14 cellular contexts compared by ENCODE assay signal in the genomic region with DNA sequence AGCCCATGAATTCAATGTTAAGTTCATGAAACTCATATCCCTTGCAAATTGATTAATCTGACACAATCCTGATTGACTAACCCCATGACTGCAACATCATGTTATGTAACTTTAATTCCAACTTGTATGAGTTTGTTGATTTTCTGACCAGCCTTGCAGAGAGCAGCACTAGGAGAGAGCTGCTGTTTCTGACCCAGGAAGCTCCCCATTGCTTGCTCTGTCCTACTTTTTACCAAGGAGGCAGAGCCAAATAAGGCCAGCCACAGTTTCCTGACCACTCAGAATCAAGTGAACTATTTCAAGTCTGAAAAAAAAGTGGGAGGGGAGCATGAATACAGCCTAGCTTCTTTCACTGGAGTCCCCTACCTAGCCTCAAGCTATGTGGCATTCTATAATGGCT. TPM values are rescaled to one million over a fixed set of nuclear protein-coding genes. Genes with fewer than 3 reads are reported as not detected.
DNase-seq lines count a peak whose midpoint lies in the region; ATAC-seq and TF ChIP-seq lines count a peak whose summit lies in the region.
"Had no signal": no experiment of that assay in that cellular context is flagged by ENCODE, and none has a peak within 500 bp of the region (broad histone marks: within the 10 kb centered on the region; RNA-seq: fewer than 3 reads in every experiment).

No MANE protein-coding gene starts in this region.

- H3K27ac ChIP-seq in PC-3 (ENCODE audit: low read length), result no peak overlapping the region
- H3K27ac ChIP-seq: neural progenitor cell had no signal

- H3K9me3 ChIP-seq in Caco-2 (no peaks in the 10 kb centered on the region), PC-3 (ENCODE audit: low read length) (no peaks in the 10 kb centered on the region)

- in situ Hi-C loops in GM13976 (cut with MboI; ENCODE audit: low sequenced_read_pairs, unreplicated experiment), result no loop called here

- H3K4me3 Mint-ChIP-seq in Caco-2 (ENCODE audit: unreplicated experiment), result no peak overlapping the region
- H3K4me3 Mint-ChIP-seq in activated T-helper 2 cell treated with anti-CD3 and anti-CD28 coated beads, Interferon-gamma antibody, Interleukin-2, Interleukin-4, amounts not matched to agents 10 μg/mL and 5 μg/mL and 100 μg/mL, durations not matched to agents 14 hours and 24 hours and 36 hours (ENCODE audit: low read depth), result peak overlapping the region; percentile 78
- H3K4me3 Mint-ChIP-seq: neural progenitor cell had no signal

- H3K4me3 ChIP-seq in Caco-2 (ENCODE audit: low read depth, low read length) (no peak overlapping the region), PC-3 (ENCODE audit: low read length) (no peak overlapping the region)
- H3K4me3 ChIP-seq: neural progenitor cell had no signal

- CTCF ChIA-PET in Caco-2 (lab: Charles Lee), result interaction anchor here (0.6 to 2.1 kb wide), 3 partner anchors 25 to 41 kb away, joined by 3 to 15 read pairs (median 6); partner anchors contain the start of gene MPZL2
- CTCF ChIA-PET in PC-3 (lab: Charles Lee), result no interaction called here

- H3F3A ChIP-seq in PC-3 (ENCODE audit: low read length, unreplicated experiment), result peaks cover 4% of the 10 kb centered on the region

- no peaks in the 10 kb centered on the region for H3K9me2 ChIP-seq in PC-3 (replicated peaks; ENCODE audit: low read length)

- H3K27me3 Mint-ChIP-seq in Caco-2 (ENCODE audit: insufficient read depth, unreplicated experiment), result no peaks in the 10 kb centered on the region
- no peaks in the 10 kb centered on the region for H3K27me3 Mint-ChIP-seq in activated T-helper 2 cell treated with anti-CD3 and anti-CD28 coated beads, Interferon-gamma antibody, Interleukin-2, Interleukin-4, amounts not matched to agents 10 μg/mL and 5 μg/mL and 100 μg/mL, durations not matched to agents 14 hours and 24 hours and 36 hours (ENCODE audit: low read depth)
- H3K27me3 Mint-ChIP-seq: stimulated activated memory B cell treated with anti-CD40 and anti-IgM and Interleukin-4, amounts not matched to agents 10 μg/mL and 1 μg/mL and 100 μg/mL, for 72 hours had no signal

- peaks cover 66% of the 10 kb centered on the region for H3K4me1 Mint-ChIP-seq in Caco-2 (ENCODE audit: low read depth, unreplicated experiment)
- peaks cover 81% of the 10 kb centered on the region for H3K4me1 Mint-ChIP-seq in activated T-helper 2 cell treated with anti-CD3 and anti-CD28 coated beads, Interferon-gamma antibody, Interleukin-2, Interleukin-4, amounts not matched to agents 10 μg/mL and 5 μg/mL and 100 μg/mL, durations not matched to agents 14 hours and 24 hours and 36 hours (ENCODE audit: low read depth)
- H3K4me1 Mint-ChIP-seq: neural progenitor cell had no signal

- peak; percentile 84 for ATAC-seq in left lobe of liver
- no peak for ATAC-seq in PC-3
- no peak for ATAC-seq in GM21423 (IDR thresholded peaks at IDR 0.05; ENCODE audit: unreplicated experiment)
- ATAC-seq: stimulated activated memory B cell treated with anti-CD40 and anti-IgM and Interleukin-4, amounts not matched to agents 10 μg/mL and 1 μg/mL and 100 μg/mL, for 72 hours had no signal

- no peak overlapping the region for H2AFZ ChIP-seq in PC-3 (ENCODE audit: low read length)
- H2AFZ ChIP-seq: neural progenitor cell had no signal

- peaks cover 3% of the 10 kb centered on the region; the same call in 1 of the 2 replicates for H3K36me3 ChIP-seq in Caco-2 (ENCODE audit: control insufficient read depth, insufficient read depth, low read length)
- no peaks in the 10 kb centered on the region for H3K36me3 ChIP-seq in PC-3 (ENCODE audit: low read depth, low read length)
- H3K36me3 ChIP-seq: neural progenitor cell had no signal

- H3K9ac ChIP-seq in PC-3 (ENCODE audit: low read length), result no peak overlapping the region
- H3K9ac ChIP-seq: neural progenitor cell had no signal

- H3K27me3 ChIP-seq in Caco-2 (replicated peaks; ENCODE audit: control insufficient read depth, insufficient read depth, low read length) (no peaks in the 10 kb centered on the region), PC-3 (ENCODE audit: low read length) (no peaks in the 10 kb centered on the region)

- DNase-seq in Caco-2, result no peak
- peak; percentile 45 for DNase-seq in KG1 (lab: John Stamatoyannopoulos, UW)
- DNase-seq in activated T-helper 2 cell treated with anti-CD3 and anti-CD28 coated beads, Interferon-gamma antibody, Interleukin-2, Interleukin-4, amounts not matched to agents 10 μg/mL and 5 μg/mL and 100 μg/mL, durations not matched to agents 14 hours and 24 hours and 36 hours (ENCODE audit: low spot score), result no peak
- peak; percentile 55 for DNase-seq in left lobe of liver (ENCODE audit: low spot score)
- DNase-seq in GM13976 (ENCODE audit: low spot score), result no peak
- DNase-seq in PC-3, result no peak
- no peak for DNase-seq in NCI-H1105 (lab: John Stamatoyannopoulos, UW)
- DNase-seq: DMS79 treated with DMSO at 0.1 percent for 48 hours, kidney glomerular epithelial cell, NCI-H146, NCI-H82 had no signal

- peaks cover 20% of the 10 kb centered on the region for H3K36me3 Mint-ChIP-seq in Caco-2 (ENCODE audit: insufficient read depth, unreplicated experiment)
- H3K36me3 Mint-ChIP-seq in activated T-helper 2 cell treated with anti-CD3 and anti-CD28 coated beads, Interferon-gamma antibody, Interleukin-2, Interleukin-4, amounts not matched to agents 10 μg/mL and 5 μg/mL and 100 μg/mL, durations not matched to agents 14 hours and 24 hours and 36 hours (ENCODE audit: low read depth), result peaks cover 65% of the 10 kb centered on the region
- H3K36me3 Mint-ChIP-seq: neural progenitor cell had no signal

- intact Hi-C loops in Caco-2 (cut with micrococcal nuclease; ENCODE audit: unreplicated experiment) (no loop called here), PC-3 (cut with micrococcal nuclease) (no loop called here)
- intact Hi-C loops in activated T-helper 2 cell treated with anti-CD3 and anti-CD28 coated beads, Interferon-gamma antibody, Interleukin-2, Interleukin-4, amounts not matched to agents 10 μg/mL and 5 μg/mL and 100 μg/mL, durations not matched to agents 14 hours and 24 hours and 36 hours (cut with micrococcal nuclease), result loop anchor here (1.0 kb wide), 1 partner anchor 22 kb away; no protein-coding TSS in a partner anchor

- H3K9me3 Mint-ChIP-seq in Caco-2 (ENCODE audit: unreplicated experiment), result no peaks in the 10 kb centered on the region
- no peaks in the 10 kb centered on the region for H3K9me3 Mint-ChIP-seq in activated T-helper 2 cell treated with anti-CD3 and anti-CD28 coated beads, Interferon-gamma antibody, Interleukin-2, Interleukin-4, amounts not matched to agents 10 μg/mL and 5 μg/mL and 100 μg/mL, durations not matched to agents 14 hours and 24 hours and 36 hours
- H3K9me3 Mint-ChIP-seq: neural progenitor cell; stimulated activated memory B cell treated with anti-CD40 and anti-IgM and Interleukin-4, amounts not matched to agents 10 μg/mL and 1 μg/mL and 100 μg/mL, for 72 hours had no signal

- H3K79me2 ChIP-seq in PC-3 (ENCODE audit: low read length), result peaks cover 9% of the 10 kb centered on the region

- TF ChIP-seq CTCF in Caco-2 (IDR thresholded peaks at IDR 0.05; ENCODE audit: insufficient read depth in 1 of 2, low read depth in 1 of 2, low read length in 1 of 2, severe bottlenecking in 1 of 2, unreplicated experiment in 1 of 2) (no peak), GM13976 (IDR thresholded peaks at IDR 0.05; ENCODE audit: borderline replicate concordance, control extremely low read depth, extremely low read depth, insufficient read depth, missing control alignments) (no peak), PC-3 (conservative IDR thresholded peaks at IDR 0.05; ENCODE audit: low read depth, low read length) (no peak)

- H4K20me1 ChIP-seq in PC-3 (ENCODE audit: low read length), result no peaks in the 10 kb centered on the region

- H3K4me2 ChIP-seq in PC-3 (ENCODE audit: low read length), result no peak overlapping the region
- H3K4me2 ChIP-seq: neural progenitor cell had no signal

- H3K27ac Mint-ChIP-seq in Caco-2 (ENCODE audit: unreplicated experiment), result peak overlapping the region; percentile 77
- H3K27ac Mint-ChIP-seq in activated T-helper 2 cell treated with anti-CD3 and anti-CD28 coated beads, Interferon-gamma antibody, Interleukin-2, Interleukin-4, amounts not matched to agents 10 μg/mL and 5 μg/mL and 100 μg/mL, durations not matched to agents 14 hours and 24 hours and 36 hours, result peak overlapping the region; percentile 84
- H3K27ac Mint-ChIP-seq: neural progenitor cell; stimulated activated memory B cell treated with anti-CD40 and anti-IgM and Interleukin-4, amounts not matched to agents 10 μg/mL and 1 μg/mL and 100 μg/mL, for 72 hours had no signal

- BruUV-seq in Caco-2 (replicated peaks; lab: Mats Ljungman, UMichigan) (no TSS peak), PC-3 (replicated peaks; lab: Mats Ljungman, UMichigan) (no TSS peak)

- peaks cover 88% of the 10 kb centered on the region for H3K4me1 ChIP-seq in Caco-2
- H3K4me1 ChIP-seq in PC-3 (ENCODE audit: insufficient read depth, low read length), result peaks cover 27% of the 10 kb centered on the region
- H3K4me1 ChIP-seq: neural progenitor cell had no signal

- POLR2A ChIA-PET in Caco-2 (lab: Charles Lee) (interaction anchor here (0.5 to 1.8 kb wide), 3 partner anchors 13 to 47 kb away, joined by 3 to 7 read pairs (median 3); partner anchors contain the start of gene MPZL3), PC-3 (lab: Charles Lee; ENCODE audit: unreplicated experiment) (no interaction called here)

RNA-seq across cellular contexts. Expression of gene MPZL3, which starts 13.2 kb away (rescaled TPM):
- 29.6 and 31.8 TPM in 2 replicates for total RNA-seq in Caco-2 (2022)
- total RNA-seq in activated T-helper 2 cell treated with anti-CD3 and anti-CD28 coated beads, Interferon-gamma antibody, Interleukin-2, Interleukin-4, amounts not matched to agents 10 μg/mL and 5 μg/mL and 100 μg/mL, durations not matched to agents 14 hours and 24 hours and 36 hours, result 49.5 and 49.7 TPM in 2 replicates
- total RNA-seq in left lobe of liver, result 5.8 TPM
- total RNA-seq in PC-3 (2014; rRNA removed), result 7.0 and 8.4 TPM in 2 replicates

RNA-seq across cellular contexts. Expression of gene JAML, which starts 14.1 kb away (rescaled TPM):
- total RNA-seq in Caco-2 (2022) (8.9 and 12.0 TPM in 2 replicates), left lobe of liver (1.9 TPM), PC-3 (2014; rRNA removed) (not detected in 2 replicates)
- 377 and 389 TPM in 2 replicates for total RNA-seq in activated T-helper 2 cell treated with anti-CD3 and anti-CD28 coated beads, Interferon-gamma antibody, Interleukin-2, Interleukin-4, amounts not matched to agents 10 μg/mL and 5 μg/mL and 100 μg/mL, durations not matched to agents 14 hours and 24 hours and 36 hours

RNA-seq across cellular contexts. Expression of gene MPZL2, which starts 25.1 kb away (rescaled TPM):
- total RNA-seq in Caco-2 (2022) (69.9 and 80.2 TPM in 2 replicates), left lobe of liver (18.6 TPM), PC-3 (2014; rRNA removed) (40.6 and 51.5 TPM in 2 replicates)
- total RNA-seq in activated T-helper 2 cell treated with anti-CD3 and anti-CD28 coated beads, Interferon-gamma antibody, Interleukin-2, Interleukin-4, amounts not matched to agents 10 μg/mL and 5 μg/mL and 100 μg/mL, durations not matched to agents 14 hours and 24 hours and 36 hours, result 13.9 and 14.6 TPM in 2 replicates

Comparison
In these comparisons a context has a peak if more than half of its experiments do, and no peak if none do; other contexts are left out.
1. DNase-seq: peak in KG1 (single experiment) and left lobe of liver (single experiment); none in Caco-2 (0 of 2), activated T-helper 2 cell treated with anti-CD3 and anti-CD28 coated beads, Interferon-gamma antibody, Interleukin-2, Interleukin-4, amounts not matched to agents 10 μg/mL and 5 μg/mL and 100 μg/mL, durations not matched to agents 14 hours and 24 hours and 36 hours (single experiment), GM13976 (single experiment), PC-3 (single experiment) and NCI-H1105 (single experiment).
2. RNA of gene JAML, which starts 14.1 kb away (total RNA-seq): 377 to 389 TPM in activated T-helper 2 cell treated with anti-CD3 and anti-CD28 coated beads, Interferon-gamma antibody, Interleukin-2, Interleukin-4, amounts not matched to agents 10 μg/mL and 5 μg/mL and 100 μg/mL, durations not matched to agents 14 hours and 24 hours and 36 hours; 8.9 to 12.0 TPM in Caco-2, 1.9 TPM in left lobe of liver (single experiment) and not detected in PC-3; every median in the first group is over 10 times any median in the second.